14 cellular contexts compared by ENCODE assay signal in genomic region chr1:165924096-165924495, GRCh38.
"Had no signal": no experiment of that assay in that cellular context is flagged by ENCODE, and none has a peak within 500 bp of the region (broad histone marks: within the 10 kb centered on the region; RNA-seq: fewer than 3 reads in every experiment).

No MANE protein-coding gene starts in this region.

- H3K36me3 Mint-ChIP-seq: memory B cell; natural killer cell treated with Interleukin-12 subunit alpha and Interleukin-12 subunit beta and Interleukin-15 and Interleukin-18, amount 100 ng/mL, for 72 hours; neural progenitor cell; type B pancreatic cell had no signal

- H3K4me3 Mint-ChIP-seq: memory B cell; natural killer cell treated with Interleukin-12 subunit alpha and Interleukin-12 subunit beta and Interleukin-15 and Interleukin-18, amount 100 ng/mL, for 72 hours; neural progenitor cell; type B pancreatic cell had no signal

- H3K4me1 Mint-ChIP-seq: neural progenitor cell had no signal

- H3K27ac Mint-ChIP-seq: memory B cell; natural killer cell treated with Interleukin-12 subunit alpha and Interleukin-12 subunit beta and Interleukin-15 and Interleukin-18, amount 100 ng/mL, for 72 hours; neural progenitor cell; type B pancreatic cell had no signal

- H3K4me3 ChIP-seq: colonic mucosa, gastroesophageal sphincter, left ventricle myocardium inferior, lower lobe of right lung, neural progenitor cell, ovary, thyroid gland had no signal

- H3K27me3 Mint-ChIP-seq: memory B cell had no signal

- H3K9me3 Mint-ChIP-seq: memory B cell; natural killer cell treated with Interleukin-12 subunit alpha and Interleukin-12 subunit beta and Interleukin-15 and Interleukin-18, amount 100 ng/mL, for 72 hours; neural progenitor cell; type B pancreatic cell had no signal

- DNase-seq: colonic mucosa; left ventricle myocardium inferior; lower lobe of right lung; ovary; right cardiac atrium; stimulated activated CD4-positive, alpha-beta T cell treated with anti-CD3 and anti-CD28 coated beads, Interleukin-12 subunit alpha, Interleukin-12 subunit beta, amount 100 ng/mL, for 4 hours; stimulated activated CD4-positive, alpha-beta T cell treated with anti-CD3 and anti-CD28 coated beads, Interleukin-2, amount 100 ng/mL, for 48 hours; stimulated activated naive CD4-positive, alpha-beta T cell treated with Interleukin-2 at 50 U/mL for 16 hours had no signal
